In the genomic region with DNA sequence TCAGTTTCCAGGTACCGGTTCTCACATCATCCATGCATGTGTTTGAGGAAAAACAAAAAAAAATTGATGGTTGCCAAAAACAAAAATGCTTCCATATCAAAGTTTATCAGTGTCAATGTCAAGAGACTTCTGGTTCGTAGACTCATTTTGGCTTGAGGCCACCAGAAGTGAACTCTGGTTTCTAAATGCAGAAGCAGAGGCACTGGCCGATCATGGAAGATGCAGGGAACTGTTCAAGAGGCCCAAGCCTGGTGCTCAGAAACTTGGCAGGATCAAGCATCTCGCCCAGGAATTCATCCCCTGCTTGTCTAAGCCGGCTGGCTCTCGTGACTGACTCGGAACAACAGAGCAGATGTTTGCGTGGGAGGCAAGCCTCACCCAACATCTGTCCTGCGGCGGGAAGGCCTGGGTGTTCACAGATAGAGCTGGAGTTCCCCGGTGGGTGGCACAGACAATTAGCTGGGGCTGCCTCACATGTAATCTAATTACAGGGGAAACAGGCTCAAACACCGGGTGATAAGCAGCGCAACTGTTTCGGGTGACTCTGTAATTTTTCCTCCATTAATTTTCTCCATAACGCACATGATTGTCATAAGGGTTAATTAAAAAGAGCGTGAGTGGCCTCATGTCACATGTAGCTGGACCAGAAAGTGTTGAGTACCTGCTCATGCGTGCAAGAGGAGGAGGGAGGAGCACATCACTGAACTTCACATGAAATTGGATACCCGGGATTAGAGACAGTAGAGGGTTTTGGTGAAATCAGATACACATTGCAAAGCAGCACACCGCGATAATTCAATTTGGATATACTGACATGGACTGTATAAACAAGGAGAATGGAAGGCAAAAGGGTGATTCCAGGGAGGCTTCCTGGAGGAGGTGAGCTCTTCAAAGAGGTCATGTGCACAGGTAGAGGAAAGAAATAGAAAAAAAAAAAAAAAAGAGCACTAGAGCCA, we compare ENCODE assay signal across 7 cellular contexts.
DNase-seq lines count a peak whose midpoint lies in the region; ATAC-seq and TF ChIP-seq lines count a peak whose summit lies in the region.

No MANE protein-coding gene starts in this region.

- H3K4me3 ChIP-seq in neural progenitor cell: no peak overlapping the region

- peaks cover 35% of the 10 kb centered on the region for H3F3A ChIP-seq in neural progenitor cell (ENCODE audit: low read depth)

- intact Hi-C loops in dendritic cell treated with granulocyte-macrophage colony-stimulating factor and Interleukin-4, amounts not matched to agents 40 ng/mL and 50 ng/mL, for 4 days (cut with micrococcal nuclease): loop anchor here (2.0 kb wide), 1 partner anchor 13 kb away; no protein-coding TSS in a partner anchor

- H3K27me3 ChIP-seq in neural progenitor cell: no peaks in the 10 kb centered on the region

- H3K4me2 ChIP-seq in neural progenitor cell: no peak overlapping the region

- H3K27ac ChIP-seq in neural progenitor cell: no peak overlapping the region

- H3K36me3 Mint-ChIP-seq in T-helper 2 cell treated with Interferon-gamma antibody and Interleukin-4, amounts not matched to agents 5 μg/mL and 100 μg/mL, for 36 hours (ENCODE audit: low read depth): peaks cover 4% of the 10 kb centered on the region
- no peaks in the 10 kb centered on the region for H3K36me3 Mint-ChIP-seq in dendritic cell treated with granulocyte-macrophage colony-stimulating factor and Interleukin-4, amounts not matched to agents 40 ng/mL and 50 ng/mL, for 4 days (ENCODE audit: low read depth)
- H3K36me3 Mint-ChIP-seq in neural progenitor cell: peaks cover 5% of the 10 kb centered on the region

- TF ChIP-seq CTCF in neural progenitor cell (IDR thresholded peaks at IDR 0.05): no peak

- peak overlapping the region; percentile 77 for H3K4me3 Mint-ChIP-seq in T-helper 2 cell treated with Interferon-gamma antibody and Interleukin-4, amounts not matched to agents 5 μg/mL and 100 μg/mL, for 36 hours
- peak overlapping the region; percentile 49 for H3K4me3 Mint-ChIP-seq in dendritic cell treated with granulocyte-macrophage colony-stimulating factor and Interleukin-4, amounts not matched to agents 40 ng/mL and 50 ng/mL, for 4 days
- no peak overlapping the region for H3K4me3 Mint-ChIP-seq in neural progenitor cell

- peak; percentile 80 for DNase-seq in NCI-H1092 (lab: John Stamatoyannopoulos, UW)
- peak; percentile 88 for DNase-seq in T-helper 2 cell treated with Interferon-gamma antibody and Interleukin-4, amounts not matched to agents 5 μg/mL and 100 μg/mL, for 36 hours (ENCODE audit: low spot score)
- DNase-seq in neural progenitor cell (ENCODE audit: low spot score): no peak
- peak; percentile 80 for DNase-seq in ureter (ENCODE audit: low spot score)

- H4K20me1 ChIP-seq in neural progenitor cell (ENCODE audit: low read depth): no peaks in the 10 kb centered on the region

- ATAC-seq in GM18909 (IDR thresholded peaks at IDR 0.05; ENCODE audit: poor library complexity, unreplicated experiment): peak; percentile 58
- ATAC-seq in GM21619 (IDR thresholded peaks at IDR 0.05; ENCODE audit: unreplicated experiment): no peak

- H3K4me1 Mint-ChIP-seq in T-helper 2 cell treated with Interferon-gamma antibody and Interleukin-4, amounts not matched to agents 5 μg/mL and 100 μg/mL, for 36 hours (ENCODE audit: low read depth): peaks cover 65% of the 10 kb centered on the region
- peaks cover 43% of the 10 kb centered on the region for H3K4me1 Mint-ChIP-seq in dendritic cell treated with granulocyte-macrophage colony-stimulating factor and Interleukin-4, amounts not matched to agents 40 ng/mL and 50 ng/mL, for 4 days (ENCODE audit: low read depth)
- H3K4me1 Mint-ChIP-seq in neural progenitor cell: peaks cover 72% of the 10 kb centered on the region

- no peaks in the 10 kb centered on the region for H3K9me3 ChIP-seq in neural progenitor cell (ENCODE audit: low read depth)

- no peak overlapping the region for H2AFZ ChIP-seq in neural progenitor cell (replicated peaks)

- H3K9ac ChIP-seq in neural progenitor cell: no peak overlapping the region

- H3K4me1 ChIP-seq in neural progenitor cell: peaks cover 55% of the 10 kb centered on the region

- H3K27me3 Mint-ChIP-seq in T-helper 2 cell treated with Interferon-gamma antibody and Interleukin-4, amounts not matched to agents 5 μg/mL and 100 μg/mL, for 36 hours (ENCODE audit: low read depth): no peaks in the 10 kb centered on the region
- peaks cover 68% of the 10 kb centered on the region for H3K27me3 Mint-ChIP-seq in dendritic cell treated with granulocyte-macrophage colony-stimulating factor and Interleukin-4, amounts not matched to agents 40 ng/mL and 50 ng/mL, for 4 days
- peaks cover 15% of the 10 kb centered on the region for H3K27me3 Mint-ChIP-seq in neural progenitor cell (ENCODE audit: insufficient read depth, low read depth)

- no peaks in the 10 kb centered on the region for H3K79me2 ChIP-seq in neural progenitor cell (ENCODE audit: low read depth)

- H3K9me3 Mint-ChIP-seq in T-helper 2 cell treated with Interferon-gamma antibody and Interleukin-4, amounts not matched to agents 5 μg/mL and 100 μg/mL, for 36 hours: peaks cover 4% of the 10 kb centered on the region
- H3K9me3 Mint-ChIP-seq in dendritic cell treated with granulocyte-macrophage colony-stimulating factor and Interleukin-4, amounts not matched to agents 40 ng/mL and 50 ng/mL, for 4 days: no peaks in the 10 kb centered on the region
- peaks cover 11% of the 10 kb centered on the region for H3K9me3 Mint-ChIP-seq in neural progenitor cell

- H3K27ac Mint-ChIP-seq in T-helper 2 cell treated with Interferon-gamma antibody and Interleukin-4, amounts not matched to agents 5 μg/mL and 100 μg/mL, for 36 hours: peak overlapping the region; percentile 95
- peak overlapping the region; percentile 77 for H3K27ac Mint-ChIP-seq in dendritic cell treated with granulocyte-macrophage colony-stimulating factor and Interleukin-4, amounts not matched to agents 40 ng/mL and 50 ng/mL, for 4 days
- H3K27ac Mint-ChIP-seq in neural progenitor cell: peak overlapping the region; percentile 9

- H3K36me3 ChIP-seq in neural progenitor cell: no peaks in the 10 kb centered on the region

Comparison
In these comparisons a context has a peak if more than half of its experiments do, and no peak if none do; other contexts are left out.
1. H3K27ac Mint-ChIP-seq: peak in every context shown above with its lines; median percentile 95 in T-helper 2 cell treated with Interferon-gamma antibody and Interleukin-4, amounts not matched to agents 5 μg/mL and 100 μg/mL, for 36 hours; 77 in dendritic cell treated with granulocyte-macrophage colony-stimulating factor and Interleukin-4, amounts not matched to agents 40 ng/mL and 50 ng/mL, for 4 days; 9 in neural progenitor cell.